Comparison of ENCODE assay signal across 11 cellular contexts in genomic region chr16:66382171-66382965, GRCh38. TPM values are rescaled to one million over a fixed set of nuclear protein-coding genes. Genes with fewer than 3 reads are reported as not detected.
A peak's percentile ranks its signal among the peaks of the same experiment; 100 is the strongest.
DNase-seq lines count a peak whose midpoint lies in the region; ATAC-seq, FAIRE-seq and TF ChIP-seq lines count a peak whose summit lies in the region.
"Had no signal": no experiment of that assay in that cellular context is flagged by ENCODE, and none has a peak within 500 bp of the region (broad histone marks: within the 10 kb centered on the region; RNA-seq: fewer than 3 reads in every experiment).

No MANE protein-coding gene starts in this region.

- TF ChIP-seq POLR2A in right lobe of liver (IDR thresholded peaks at IDR 0.05): no peak

- intact Hi-C loops in right lobe of liver (cut with DNase I): no loop called here

- ATAC-seq in right lobe of liver: peak; percentile 50 to 72 (median 66)

- H3K27me3 ChIP-seq in right lobe of liver: no peaks in the 10 kb centered on the region
- H3K27me3 ChIP-seq in small intestine (ENCODE audit: control insufficient read depth in 2 of 2, insufficient read depth in 2 of 2, low read length in 2 of 2): no peaks in the 10 kb centered on the region

- DNase-seq in DMS 273 (lab: John Stamatoyannopoulos, UW; ENCODE audit: unreplicated experiment) (peak; percentile 53), DMS 273 treated with DMSO at 0.1 percent for 48 hours (lab: John Stamatoyannopoulos, UW) (no peak), dermis microvascular lymphatic vessel endothelial cell (ENCODE audit: low read depth in 2 of 2) (peak; percentile 84 to 98), right lobe of liver (peak in 1 of 3 donors; percentile 24), epidermal melanocyte (ENCODE audit: insufficient read length, low spot score) (no peak), Kasumi-1 (lab: John Stamatoyannopoulos, UW) (no peak), small intestine (no peak), NCI-H345 (lab: John Stamatoyannopoulos, UW) (no peak)
- DNase-seq: NCI-H69; stimulated activated CD4-positive, alpha-beta T cell treated with anti-CD3 and anti-CD28 coated beads, Interleukin-1b, Interleukin-23, amount 100 ng/mL, for 48 hours had no signal

- H3K4me3 ChIP-seq in right lobe of liver: no peak overlapping the region
- H3K4me3 ChIP-seq in small intestine (ENCODE audit: low read depth in 1 of 2, low read length in 2 of 2): no peak overlapping the region

- FAIRE-seq in small intestine (lab: Jason Lieb, UNC): no peak

- peak overlapping the region in 2 of 3 donors; percentile 13 to 51 for H3K27ac ChIP-seq in right lobe of liver
- peak overlapping the region in 1 of 2 donors; percentile 55 for H3K27ac ChIP-seq in small intestine (ENCODE audit: low read depth in 1 of 2, low read length in 1 of 2)
- H3K27ac ChIP-seq: 22Rv1 had no signal

- H3K36me3 ChIP-seq in right lobe of liver (no peaks in the 10 kb centered on the region), small intestine (ENCODE audit: control insufficient read depth in 2 of 2, insufficient read depth in 2 of 2, low read length in 2 of 2) (no peaks in the 10 kb centered on the region)

- 72% methylated on average over 10 of the region's 13 CpGs for WGBS in right lobe of liver (ENCODE audit: insufficient coverage, low coverage, low lambda C conversion rate, missing lambda C conversion rate)
- whole genome bisulfite sequencing in small intestine, 3 donors: 73 to 81% (median 78%) methylated on average over 13 of the region's 13 CpGs

- H3K9me3 ChIP-seq in right lobe of liver (no peaks in the 10 kb centered on the region), small intestine (ENCODE audit: control insufficient read depth, low read depth) (no peaks in the 10 kb centered on the region)

- TF ChIP-seq CTCF in right lobe of liver (IDR thresholded peaks at IDR 0.05): no peak

- H3K4me1 ChIP-seq in right lobe of liver (no peaks in the 10 kb centered on the region), small intestine (ENCODE audit: control insufficient read depth in 2 of 2, insufficient read depth in 1 of 2, low read depth in 1 of 2, low read length in 1 of 2) (no peaks in the 10 kb centered on the region)

RNA-seq across cellular contexts. Expression of gene CDH5, which starts 15.9 kb away (rescaled TPM):
- total RNA-seq in dermis microvascular lymphatic vessel endothelial cell: 263 and 363 TPM in 2 replicates
- 10 to 100 TPM in 5 of 6 experiments, 1 to 10 TPM in 1; 9.0 to 25.7 (median 15.4) TPM for total RNA-seq in right lobe of liver
- 10 to 100 TPM in 1 of 3 donors, under 1 TPM in 2; 0.45 to 28.8 (median 0.81) TPM for polyA plus RNA-seq in small intestine

RNA-seq across cellular contexts. Expression of gene BEAN1, which starts 44.7 kb away (rescaled TPM):
- total RNA-seq in dermis microvascular lymphatic vessel endothelial cell (0.39 and 0.51 TPM in 2 replicates), right lobe of liver (under 1 TPM in 3 of 6 experiments, not detected in 3; 0.09 to 0.26 (median 0.10) TPM)
- under 1 TPM in 1 of 3 donors, not detected in 2; 0.64 TPM for polyA plus RNA-seq in small intestine

Comparison
In these comparisons a context has a peak if more than half of its experiments do, and no peak if none do; other contexts are left out.
1. DNase-seq: peak in DMS 273 (single experiment) and dermis microvascular lymphatic vessel endothelial cell (2 of 2); none in DMS 273 treated with DMSO at 0.1 percent for 48 hours (single experiment), epidermal melanocyte (single experiment), Kasumi-1 (0 of 2), small intestine (single experiment) and NCI-H345 (single experiment).